Comparison of ENCODE assay signal across 25 cellular contexts in genomic region chr6:38512211-38512610, GRCh38.
"Had no signal": no experiment of that assay in that cellular context is flagged by ENCODE, and none has a peak within 500 bp of the region (broad histone marks: within the 10 kb centered on the region; RNA-seq: fewer than 3 reads in every experiment).

No MANE protein-coding gene starts in this region.

- H3K4me1 Mint-ChIP-seq: neural progenitor cell had no signal

- H3K36me3 ChIP-seq: gastrocnemius medialis, left lung, neural progenitor cell, prostate gland, right atrium auricular region, tibial artery had no signal

- H3K9me3 Mint-ChIP-seq: mesothelial cell of epicardium; naive B cell; nephron; neural progenitor cell; stimulated activated memory B cell treated with anti-CD40 and anti-IgM and Interleukin-4, amounts not matched to agents 10 μg/mL and 1 μg/mL and 100 μg/mL, for 72 hours; type B pancreatic cell had no signal

- H3K4me3 Mint-ChIP-seq: mesothelial cell of epicardium; naive B cell; nephron; neural progenitor cell; stimulated activated memory B cell treated with anti-CD40 and anti-IgM and Interleukin-4, amounts not matched to agents 10 μg/mL and 1 μg/mL and 100 μg/mL, for 72 hours; type B pancreatic cell had no signal

- DNase-seq: dorsolateral prefrontal cortex; effector CD4-positive, alpha-beta T cell; gastrocnemius medialis; head of caudate nucleus; left cardiac atrium; left lung; mesenchymal stem cell; mucosa of descending colon; naive B cell; stimulated activated CD4-positive, alpha-beta T cell treated with anti-CD3 and anti-CD28 coated beads, Interleukin-2, amount 100 ng/mL, for 24 hours; stimulated activated CD4-positive, alpha-beta T cell treated with anti-CD3 and anti-CD28 coated beads, Interleukin-4, amount 100 ng/mL, for 24 hours; stimulated activated naive CD8-positive, alpha-beta T cell treated with anti-CD3 and anti-CD28 coated beads, Interleukin-15, Interleukin-2, amounts not matched to agents 100 U/mL and 50 U/mL, for 24 hours; substantia nigra; testis; tibial artery had no signal

- H3K36me3 Mint-ChIP-seq: mesothelial cell of epicardium; neural progenitor cell; stimulated activated memory B cell treated with anti-CD40 and anti-IgM and Interleukin-4, amounts not matched to agents 10 μg/mL and 1 μg/mL and 100 μg/mL, for 72 hours; type B pancreatic cell had no signal

- H3K27ac Mint-ChIP-seq: mesothelial cell of epicardium; nephron; neural progenitor cell; stimulated activated memory B cell treated with anti-CD40 and anti-IgM and Interleukin-4, amounts not matched to agents 10 μg/mL and 1 μg/mL and 100 μg/mL, for 72 hours; type B pancreatic cell had no signal

- ATAC-seq: gastrocnemius medialis; left cardiac atrium; left lung; mucosa of descending colon; sciatic nerve; stimulated activated memory B cell treated with anti-CD40 and anti-IgM and Interleukin-4, amounts not matched to agents 10 μg/mL and 1 μg/mL and 100 μg/mL, for 72 hours; stimulated activated naive CD8-positive, alpha-beta T cell treated with anti-CD3 and anti-CD28 coated beads, Interleukin-15, Interleukin-2, amounts not matched to agents 100 U/mL and 50 U/mL, for 24 hours had no signal

- H3K4me3 ChIP-seq: dorsolateral prefrontal cortex, gastrocnemius medialis, hepatocyte, left lung, mucosa of descending colon, neural progenitor cell, prostate gland, right atrium auricular region, smooth muscle cell, testis, tibial artery had no signal

- H3K27me3 ChIP-seq: dorsolateral prefrontal cortex, gastrocnemius medialis, hepatocyte, left lung, neural progenitor cell, right atrium auricular region, testis, tibial artery had no signal

- H3K27me3 Mint-ChIP-seq: naive B cell; stimulated activated memory B cell treated with anti-CD40 and anti-IgM and Interleukin-4, amounts not matched to agents 10 μg/mL and 1 μg/mL and 100 μg/mL, for 72 hours; type B pancreatic cell had no signal
